8 cellular contexts compared by ENCODE assay signal in the genomic region with DNA sequence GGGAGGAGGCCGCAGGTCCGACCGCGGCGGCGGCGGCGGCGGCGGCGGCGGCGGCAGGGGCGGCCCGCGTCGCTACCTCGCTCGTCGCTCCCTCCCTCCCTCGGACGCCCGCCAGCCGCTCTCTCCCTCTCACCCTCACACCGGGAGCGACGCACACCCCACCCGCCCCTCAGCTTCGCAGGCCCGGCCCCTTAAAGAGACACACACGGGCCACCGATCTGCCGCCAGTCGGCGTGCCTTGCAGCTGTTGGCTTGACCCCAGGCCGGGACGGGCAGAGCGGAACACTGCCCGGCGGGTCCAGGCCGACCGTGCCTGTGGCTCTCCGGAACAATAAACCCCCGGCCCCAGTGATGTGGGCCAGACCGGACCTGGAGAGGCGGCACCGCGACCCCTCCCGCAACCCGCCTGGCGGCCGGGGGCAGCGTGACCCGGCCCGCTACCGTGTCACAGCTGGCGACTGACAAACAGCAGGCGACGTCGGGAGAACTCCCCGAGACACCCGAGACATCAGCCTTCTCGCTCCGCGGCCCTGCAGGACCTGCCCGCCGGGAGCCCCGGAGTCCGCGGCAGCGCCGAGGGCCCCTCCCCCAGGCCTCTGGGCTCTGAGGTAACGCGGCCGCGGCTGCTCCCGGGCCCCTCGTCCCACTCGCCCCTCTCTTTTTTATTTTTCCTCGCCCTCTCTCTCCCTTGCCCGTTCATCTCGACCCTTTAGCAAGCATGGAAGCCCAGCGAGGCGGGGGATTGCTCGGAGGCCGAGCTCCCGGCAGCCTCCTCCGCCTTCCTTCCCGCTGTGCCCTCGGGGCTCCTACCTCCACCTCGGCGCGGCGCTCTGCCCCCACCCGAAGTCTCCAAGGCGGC. TPM values are rescaled to one million over a fixed set of nuclear protein-coding genes. Genes with fewer than 3 reads are reported as not detected.
DNase-seq lines count a peak whose midpoint lies in the region; ATAC-seq and TF ChIP-seq lines count a peak whose summit lies in the region.

A gene with protein sequence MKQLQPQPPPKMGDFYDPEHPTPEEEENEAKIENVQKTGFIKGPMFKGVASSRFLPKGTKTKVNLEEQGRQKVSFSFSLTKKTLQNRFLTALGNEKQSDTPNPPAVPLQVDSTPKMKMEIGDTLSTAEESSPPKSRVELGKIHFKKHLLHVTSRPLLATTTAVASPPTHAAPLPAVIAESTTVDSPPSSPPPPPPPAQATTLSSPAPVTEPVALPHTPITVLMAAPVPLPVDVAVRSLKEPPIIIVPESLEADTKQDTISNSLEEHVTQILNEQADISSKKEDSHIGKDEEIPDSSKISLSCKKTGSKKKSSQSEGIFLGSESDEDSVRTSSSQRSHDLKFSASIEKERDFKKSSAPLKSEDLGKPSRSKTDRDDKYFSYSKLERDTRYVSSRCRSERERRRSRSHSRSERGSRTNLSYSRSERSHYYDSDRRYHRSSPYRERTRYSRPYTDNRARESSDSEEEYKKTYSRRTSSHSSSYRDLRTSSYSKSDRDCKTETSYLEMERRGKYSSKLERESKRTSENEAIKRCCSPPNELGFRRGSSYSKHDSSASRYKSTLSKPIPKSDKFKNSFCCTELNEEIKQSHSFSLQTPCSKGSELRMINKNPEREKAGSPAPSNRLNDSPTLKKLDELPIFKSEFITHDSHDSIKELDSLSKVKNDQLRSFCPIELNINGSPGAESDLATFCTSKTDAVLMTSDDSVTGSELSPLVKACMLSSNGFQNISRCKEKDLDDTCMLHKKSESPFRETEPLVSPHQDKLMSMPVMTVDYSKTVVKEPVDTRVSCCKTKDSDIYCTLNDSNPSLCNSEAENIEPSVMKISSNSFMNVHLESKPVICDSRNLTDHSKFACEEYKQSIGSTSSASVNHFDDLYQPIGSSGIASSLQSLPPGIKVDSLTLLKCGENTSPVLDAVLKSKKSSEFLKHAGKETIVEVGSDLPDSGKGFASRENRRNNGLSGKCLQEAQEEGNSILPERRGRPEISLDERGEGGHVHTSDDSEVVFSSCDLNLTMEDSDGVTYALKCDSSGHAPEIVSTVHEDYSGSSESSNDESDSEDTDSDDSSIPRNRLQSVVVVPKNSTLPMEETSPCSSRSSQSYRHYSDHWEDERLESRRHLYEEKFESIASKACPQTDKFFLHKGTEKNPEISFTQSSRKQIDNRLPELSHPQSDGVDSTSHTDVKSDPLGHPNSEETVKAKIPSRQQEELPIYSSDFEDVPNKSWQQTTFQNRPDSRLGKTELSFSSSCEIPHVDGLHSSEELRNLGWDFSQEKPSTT (N-terminal part only) (minus strand): TSS at position 124 of the 859 bp plus-strand sequence. CDS start 189 bp downstream, outside the sequence.

- H3K4me1 ChIP-seq in heart left ventricle: peaks cover 16 to 57% (median 45%) of the 10 kb centered on the region in 12 donors

- intact Hi-C loops in heart left ventricle (cut with DNase I) (loop anchor here in 5 of 10 donors (2.0 to 10.0 kb wide), 6 partner anchors 49 to 459 kb away; a partner anchor contains a TSS), posterior cingulate gyrus (cut with DNase I) (loop anchor here (1.0 to 10.0 kb wide), 5 partner anchors 118 to 229 kb away; a partner anchor contains a TSS)

- POLR2A ChIA-PET in T-cell (lab: Charles Lee): interaction anchor here (0.6 to 1.4 kb wide), 5 partner anchors 18 to 150 kb away, joined by 3 to 5 read pairs (median 4); a partner anchor contains a TSS

- peak; percentile 79 for DNase-seq in NCI-H1105 (lab: John Stamatoyannopoulos, UW)
- DNase-seq in T-cell: peak; percentile 70 to 88 (median 80)
- DNase-seq in heart left ventricle: peak; percentile 96 to 98 (median 97)
- DNase-seq in posterior cingulate gyrus: peak; percentile 84 to 98 (median 92)
- DNase-seq in type B pancreatic cell (ENCODE audit: extremely low spot score, unreplicated experiment): peak; percentile 92

- peaks cover 11% of the 10 kb centered on the region for H3K36me3 Mint-ChIP-seq in T-cell
- H3K36me3 Mint-ChIP-seq in type B pancreatic cell: peaks cover 14% of the 10 kb centered on the region

- 0% methylated on average over 49 to 92 of the region's 96 CpGs for WGBS in adipose tissue, 3 donors
- 0 to 1% (median 0%) methylated on average over 50 to 94 of the region's 96 CpGs for WGBS in heart left ventricle, 4 donors

- CTCF ChIA-PET in T-cell (lab: Charles Lee): interaction anchor here in 1 of 2 donors (0.6 to 1.9 kb wide), 8 partner anchors 12 to 786 kb away, joined by 3 to 7 read pairs (median 4); no protein-coding TSS in a partner anchor

- no peaks in the 10 kb centered on the region for H3K36me3 ChIP-seq in heart left ventricle

- no peaks in the 10 kb centered on the region for H3K27me3 ChIP-seq in heart left ventricle

- peak; percentile 75 for ATAC-seq in HG02623 (IDR thresholded peaks at IDR 0.05; ENCODE audit: unreplicated experiment)
- ATAC-seq in T-cell (replicated peaks in 1 of 4): peak; percentile 88 to 89 (median 88)
- peak; percentile 96 to 98 (median 98) for ATAC-seq in heart left ventricle

- H3K27ac ChIP-seq in adipose tissue (ENCODE audit: low read depth, low read length): peak within 1 kb of the TSS; percentile 81
- peak within 1 kb of the TSS; percentile 88 to 98 (median 95) for H3K27ac ChIP-seq in heart left ventricle

- TF ChIP-seq CTCF in GM12874 (IDR thresholded peaks at IDR 0.05; ENCODE audit: insufficient read depth, low read depth, low read length) (peak; percentile 57), heart left ventricle (IDR thresholded peaks at IDR 0.05) (peak; percentile 1 to 59 (median 32)), type B pancreatic cell (conservative IDR thresholded peaks at IDR 0.05) (peak; percentile 61)

- H3K4me1 Mint-ChIP-seq in T-cell (peaks cover 55 to 56% (median 56%) of the 10 kb centered on the region in 3 donors), type B pancreatic cell (ENCODE audit: unreplicated experiment) (peaks cover 38% of the 10 kb centered on the region)

- no peaks in the 10 kb centered on the region for H3K27me3 Mint-ChIP-seq in T-cell
- no peaks in the 10 kb centered on the region for H3K27me3 Mint-ChIP-seq in type B pancreatic cell

- H3K4me3 ChIP-seq in heart left ventricle: peak within 1 kb of the TSS; percentile 66 to 97 (median 95)

- TF ChIP-seq POLR2A in heart left ventricle (IDR thresholded peaks at IDR 0.05): peak in 1 of 2 donors; percentile 39

- H3K4me3 Mint-ChIP-seq in T-cell (peak within 1 kb of the TSS; percentile 90 to 98 (median 98)), type B pancreatic cell (peak within 1 kb of the TSS; percentile 98)

- H3K9me3 Mint-ChIP-seq in T-cell (no peaks in the 10 kb centered on the region), type B pancreatic cell (no peaks in the 10 kb centered on the region)

- peak within 1 kb of the TSS; percentile 96 to 98 for H3K27ac Mint-ChIP-seq in T-cell
- H3K27ac Mint-ChIP-seq in type B pancreatic cell: peak within 1 kb of the TSS; percentile 98

- no peaks in the 10 kb centered on the region for H3K9me3 ChIP-seq in heart left ventricle

RNA-seq across cellular contexts. Expression of the gene that starts here (rescaled TPM):
- total RNA-seq in T-cell (10 to 100 TPM; 58.1 to 84.6 (median 63.9) TPM), heart left ventricle (10 to 100 TPM; 24.6 to 34.1 (median 31.7) TPM), type B pancreatic cell (ENCODE audit: low replicate concordance) (46.1 and 53.2 TPM in 2 replicates)
- polyA plus RNA-seq in adipose tissue (10 to 100 TPM; 10.8 to 18.8 (median 15.4) TPM), heart left ventricle (10 to 100 TPM in 1 of 2 donors, 1 to 10 TPM in 1; 9.0 to 14.9 TPM)

Comparison
In these comparisons a context has a peak if more than half of its experiments do, and no peak if none do; other contexts are left out.
1. Peak in every context shown above with its lines: DNase-seq, ATAC-seq, H3K4me3 ChIP-seq and H3K27ac ChIP-seq.